ENCODE assay signal across 20 cellular contexts in the genomic region with DNA sequence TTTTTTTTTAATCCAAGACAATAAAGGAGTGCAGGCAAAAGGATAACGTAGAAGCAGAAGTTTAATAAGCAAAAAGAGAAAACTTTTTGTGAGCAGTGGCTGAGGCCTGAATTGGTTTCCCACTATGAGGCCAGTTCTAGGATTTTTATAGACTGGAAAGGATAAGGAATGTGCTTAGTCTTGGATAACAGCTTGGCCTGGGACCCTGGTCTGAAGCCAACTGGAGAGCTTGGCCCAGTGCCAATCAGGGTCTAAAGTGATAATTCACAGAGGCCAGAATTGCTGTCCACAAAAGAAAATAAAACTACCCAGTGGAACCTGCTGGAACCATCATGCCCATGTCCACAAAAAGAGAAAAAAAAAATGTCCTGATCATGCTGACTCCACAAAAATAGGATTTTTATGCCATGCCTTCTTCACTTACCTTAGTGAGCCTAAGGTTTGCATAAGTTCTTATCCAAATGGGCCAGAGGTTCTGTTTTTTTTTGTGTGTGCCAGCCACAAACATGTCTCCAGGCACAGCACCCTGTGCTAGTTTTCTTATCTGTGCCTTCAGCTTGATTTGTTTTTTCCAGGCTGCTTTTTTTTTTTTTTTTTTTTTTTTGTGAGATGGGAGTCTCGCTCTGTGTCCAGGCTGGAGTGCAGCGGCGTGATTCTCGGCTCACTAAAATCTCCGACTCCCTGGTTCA. TPM values are rescaled to one million over a fixed set of nuclear protein-coding genes. Genes with fewer than 3 reads are reported as not detected.
"Had no signal": no experiment of that assay in that cellular context is flagged by ENCODE, and none has a peak within 500 bp of the region (broad histone marks: within the 10 kb centered on the region; RNA-seq: fewer than 3 reads in every experiment).

No MANE protein-coding gene starts in this region.

- H3K4me3 ChIP-seq: colonic mucosa, gastroesophageal sphincter, lower lobe of right lung, ovary, transverse colon, vagina had no signal

- H3K27me3 ChIP-seq: colonic mucosa, gastroesophageal sphincter, ovary, transverse colon, vagina had no signal

- H3K27ac ChIP-seq: colonic mucosa, gastroesophageal sphincter, lower lobe of right lung, ovary, transverse colon, vagina had no signal

- H3K36me3 Mint-ChIP-seq: activated naive CD4-positive, alpha-beta T cell treated with anti-CD3 and anti-CD28 coated beads, Interleukin-2, amount 10 ng/mL, durations not matched to agents 7 days and 5 days; brain; natural killer cell had no signal

- H3K4me1 ChIP-seq: colonic mucosa, lower lobe of right lung, transverse colon, vagina had no signal

- H3K27ac Mint-ChIP-seq: activated CD4-positive, alpha-beta T cell treated with anti-CD3 and anti-CD28 coated beads, Interleukin-2, amount 10 ng/mL, durations not matched to agents 24 days and 14 days; activated CD8-positive, alpha-beta T cell treated with anti-CD3 and anti-CD28 coated beads for 36 hours; activated naive CD4-positive, alpha-beta T cell treated with anti-CD3 and anti-CD28 coated beads, Interleukin-2, amount 10 ng/mL, durations not matched to agents 7 days and 5 days; activated naive CD8-positive, alpha-beta T cell treated with anti-CD3 and anti-CD28 coated beads, Interleukin-2, amount 50 U/mL, for 24 hours; brain; endodermal cell; natural killer cell had no signal

- H3K9me3 ChIP-seq: colonic mucosa, gastroesophageal sphincter, lower lobe of right lung, ovary, transverse colon, vagina had no signal

- H3K4me3 Mint-ChIP-seq: activated CD4-positive, alpha-beta T cell treated with anti-CD3 and anti-CD28 coated beads, Interleukin-2, amount 10 ng/mL, durations not matched to agents 24 days and 14 days; activated CD8-positive, alpha-beta T cell treated with anti-CD3 and anti-CD28 coated beads for 36 hours; activated naive CD4-positive, alpha-beta T cell treated with anti-CD3 and anti-CD28 coated beads, Interleukin-2, amount 10 ng/mL, durations not matched to agents 7 days and 5 days; activated naive CD8-positive, alpha-beta T cell treated with anti-CD3 and anti-CD28 coated beads, Interleukin-2, amount 50 U/mL, for 24 hours; activated T-cell treated with anti-CD3 and anti-CD28 coated beads, Interleukin-2, amount 50 U/mL, for 4 hours; endodermal cell; natural killer cell had no signal

- H3K4me1 Mint-ChIP-seq: activated CD4-positive, alpha-beta T cell treated with anti-CD3 and anti-CD28 coated beads, Interleukin-2, amount 10 ng/mL, durations not matched to agents 24 days and 14 days; activated naive CD4-positive, alpha-beta T cell treated with anti-CD3 and anti-CD28 coated beads, Interleukin-2, amount 10 ng/mL, durations not matched to agents 7 days and 5 days; activated naive CD8-positive, alpha-beta T cell treated with anti-CD3 and anti-CD28 coated beads, Interleukin-2, amount 50 U/mL, for 24 hours; brain; endodermal cell; natural killer cell had no signal

- H3K36me3 ChIP-seq: colonic mucosa, gastroesophageal sphincter, lower lobe of right lung, ovary, transverse colon, vagina had no signal

- DNase-seq: activated CD4-positive, alpha-beta T cell treated with anti-CD3 and anti-CD28 coated beads, Interleukin-2, amount 10 ng/mL, durations not matched to agents 24 days and 14 days; activated CD4-positive, CD25-positive, alpha-beta regulatory T cell; activated CD8-positive, alpha-beta T cell treated with anti-CD3 and anti-CD28 coated beads for 36 hours; activated naive CD4-positive, alpha-beta T cell treated with anti-CD3 and anti-CD28 coated beads, Interleukin-2, amount 10 ng/mL, durations not matched to agents 7 days and 5 days; activated naive CD8-positive, alpha-beta T cell treated with anti-CD3 and anti-CD28 coated beads, Interleukin-2, amount 50 U/mL, for 24 hours; activated T-cell treated with anti-CD3 and anti-CD28 coated beads, Interleukin-2, amount 50 U/mL, for 4 hours; central memory CD4-positive, alpha-beta T cell; colonic mucosa; endodermal cell; lower lobe of right lung; natural killer cell; ovary; stimulated activated CD4-positive, alpha-beta T cell treated with anti-CD3 and anti-CD28 coated beads, Interleukin-12 subunit alpha, Interleukin-12 subunit beta, amount 100 ng/mL, for 4 hours; stimulated activated CD4-positive, alpha-beta T cell treated with anti-CD3 and anti-CD28 coated beads, Interleukin-1b, Interleukin-23, amount 100 ng/mL, for 48 hours; stimulated activated naive CD4-positive, alpha-beta T cell treated with Interleukin-2 at 50 U/mL for 16 hours; transverse colon had no signal

- ATAC-seq: activated CD8-positive, alpha-beta T cell treated with anti-CD3 and anti-CD28 coated beads for 36 hours; activated naive CD8-positive, alpha-beta T cell treated with anti-CD3 and anti-CD28 coated beads, Interleukin-2, amount 50 U/mL, for 24 hours; activated T-cell treated with anti-CD3 and anti-CD28 coated beads, Interleukin-2, amount 50 U/mL, for 4 hours; gastroesophageal sphincter; lower lobe of right lung; natural killer cell had no signal

- H3K9me3 Mint-ChIP-seq: activated CD4-positive, alpha-beta T cell treated with anti-CD3 and anti-CD28 coated beads, Interleukin-2, amount 10 ng/mL, durations not matched to agents 24 days and 14 days; activated CD8-positive, alpha-beta T cell treated with anti-CD3 and anti-CD28 coated beads for 36 hours; activated naive CD4-positive, alpha-beta T cell treated with anti-CD3 and anti-CD28 coated beads, Interleukin-2, amount 10 ng/mL, durations not matched to agents 7 days and 5 days; activated naive CD8-positive, alpha-beta T cell treated with anti-CD3 and anti-CD28 coated beads, Interleukin-2, amount 50 U/mL, for 24 hours; activated T-cell treated with anti-CD3 and anti-CD28 coated beads, Interleukin-2, amount 50 U/mL, for 4 hours; brain; endodermal cell; natural killer cell had no signal

- H3K27me3 Mint-ChIP-seq: activated CD4-positive, alpha-beta T cell treated with anti-CD3 and anti-CD28 coated beads, Interleukin-2, amount 10 ng/mL, durations not matched to agents 24 days and 14 days; activated CD8-positive, alpha-beta T cell treated with anti-CD3 and anti-CD28 coated beads for 36 hours; activated naive CD4-positive, alpha-beta T cell treated with anti-CD3 and anti-CD28 coated beads, Interleukin-2, amount 10 ng/mL, durations not matched to agents 7 days and 5 days; activated naive CD8-positive, alpha-beta T cell treated with anti-CD3 and anti-CD28 coated beads, Interleukin-2, amount 50 U/mL, for 24 hours; brain had no signal

RNA-seq across cellular contexts. Expression of gene EIF1AY, which starts 15.6 kb away (rescaled TPM):
- total RNA-seq: colonic mucosa, mesenteric fat pad, ovary, vagina had no signal
- polyA plus RNA-seq: ovary had no signal
